In the genomic region with DNA sequence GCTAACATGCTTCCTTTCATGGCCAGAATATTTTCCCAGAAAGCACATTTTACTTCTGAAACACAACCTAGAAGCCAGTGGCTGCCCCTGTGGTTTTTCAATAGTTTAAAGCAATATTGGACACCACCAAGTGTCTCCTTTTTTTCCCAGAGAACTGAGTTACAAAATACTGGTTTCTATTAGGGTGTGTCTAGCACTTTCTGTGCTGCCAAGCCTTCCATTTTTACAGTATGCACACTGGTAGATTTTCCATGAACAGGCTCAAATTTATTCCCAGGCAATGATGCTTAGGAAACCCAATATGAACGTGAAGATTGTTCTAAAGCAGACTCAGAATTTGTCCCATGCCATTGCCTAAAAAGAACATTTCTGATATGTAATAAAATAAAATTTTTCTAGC, we compare ENCODE assay signal across 23 cellular contexts. TPM values are rescaled to one million over a fixed set of nuclear protein-coding genes. Genes with fewer than 3 reads are reported as not detected.
"Had no signal": no experiment of that assay in that cellular context is flagged by ENCODE, and none has a peak within 500 bp of the region (broad histone marks: within the 10 kb centered on the region; RNA-seq: fewer than 3 reads in every experiment).

No MANE protein-coding gene starts in this region.

- H2AFZ ChIP-seq: neural progenitor cell, parathyroid adenoma had no signal

- H3K9me3 ChIP-seq: esophagus squamous epithelium, left lung, right lobe of liver, stomach, thyroid gland, upper lobe of left lung had no signal

- ATAC-seq: left cardiac atrium; left lung; naive thymus-derived CD4-positive, alpha-beta T cell; right lobe of liver; stimulated activated effector memory CD8-positive, alpha-beta T cell treated with anti-CD3 and anti-CD28 coated beads, Interleukin-12 subunit alpha, Interleukin-12 subunit beta, amount 100 ng/mL, for 72 hours had no signal

- H3K4me1 Mint-ChIP-seq: naive thymus-derived CD4-positive, alpha-beta T cell; nephron; stimulated activated effector memory CD8-positive, alpha-beta T cell treated with anti-CD3 and anti-CD28 coated beads, Interleukin-12 subunit alpha, Interleukin-12 subunit beta, amount 100 ng/mL, for 72 hours had no signal

- H3K4me3 ChIP-seq: esophagus squamous epithelium, left lung, neural progenitor cell, right lobe of liver, stomach, thyroid gland, upper lobe of left lung had no signal

- H3K79me2 ChIP-seq: parathyroid adenoma had no signal

- H3K27ac Mint-ChIP-seq: dendritic cell treated with granulocyte-macrophage colony-stimulating factor and Interleukin-4, amounts not matched to agents 40 ng/mL and 50 ng/mL, for 4 days; endodermal cell; naive thymus-derived CD4-positive, alpha-beta T cell; nephron; neural progenitor cell; progenitor cell of endocrine pancreas; stimulated activated effector memory CD8-positive, alpha-beta T cell treated with anti-CD3 and anti-CD28 coated beads, Interleukin-12 subunit alpha, Interleukin-12 subunit beta, amount 100 ng/mL, for 72 hours had no signal

- H3K4me2 ChIP-seq: neural progenitor cell had no signal

- DNase-seq: effector CD8-positive, alpha-beta T cell; endodermal cell; esophagus squamous epithelium; head of caudate nucleus; left cardiac atrium; left lung; mesendoderm; midbrain; naive thymus-derived CD4-positive, alpha-beta T cell; right lobe of liver; stimulated activated CD4-positive, alpha-beta T cell treated with anti-CD3 and anti-CD28 coated beads, Interleukin-2, amount 100 ng/mL, for 24 hours; stimulated activated CD4-positive, alpha-beta T cell treated with anti-CD3 and anti-CD28 coated beads, Interleukin-4, amount 100 ng/mL, for 24 hours; stimulated activated naive CD4-positive, alpha-beta T cell treated with Interleukin-2 at 50 U/mL for 16 hours; stomach; thyroid gland; upper lobe of left lung had no signal

- H3K4me1 ChIP-seq: neural progenitor cell, parathyroid adenoma, right lobe of liver, thyroid gland, upper lobe of left lung had no signal

- H3K27me3 ChIP-seq: esophagus squamous epithelium, right lobe of liver, thyroid gland, upper lobe of left lung had no signal

- H3K9me3 Mint-ChIP-seq: dendritic cell treated with granulocyte-macrophage colony-stimulating factor and Interleukin-4, amounts not matched to agents 40 ng/mL and 50 ng/mL, for 4 days; endodermal cell; naive thymus-derived CD4-positive, alpha-beta T cell; nephron; neural progenitor cell; stimulated activated effector memory CD8-positive, alpha-beta T cell treated with anti-CD3 and anti-CD28 coated beads, Interleukin-12 subunit alpha, Interleukin-12 subunit beta, amount 100 ng/mL, for 72 hours had no signal

- H3K4me3 Mint-ChIP-seq: dendritic cell treated with granulocyte-macrophage colony-stimulating factor and Interleukin-4, amounts not matched to agents 40 ng/mL and 50 ng/mL, for 4 days; endodermal cell; naive thymus-derived CD4-positive, alpha-beta T cell; nephron; neural progenitor cell; stimulated activated effector memory CD8-positive, alpha-beta T cell treated with anti-CD3 and anti-CD28 coated beads, Interleukin-12 subunit alpha, Interleukin-12 subunit beta, amount 100 ng/mL, for 72 hours had no signal

- H3K27ac ChIP-seq: left lung, neural progenitor cell, parathyroid adenoma, right lobe of liver, stomach, thyroid gland, upper lobe of left lung had no signal

- H3K9ac ChIP-seq: neural progenitor cell, parathyroid adenoma had no signal

- H3K36me3 ChIP-seq: left lung, neural progenitor cell, right lobe of liver, stomach, thyroid gland, upper lobe of left lung had no signal

- H3K36me3 Mint-ChIP-seq: naive thymus-derived CD4-positive, alpha-beta T cell; neural progenitor cell; stimulated activated effector memory CD8-positive, alpha-beta T cell treated with anti-CD3 and anti-CD28 coated beads, Interleukin-12 subunit alpha, Interleukin-12 subunit beta, amount 100 ng/mL, for 72 hours had no signal

RNA-seq across cellular contexts. Expression of gene TNFAIP8L3, which starts 7.2 kb away (rescaled TPM):
- total RNA-seq: epithelial cell of proximal tubule; naive thymus-derived CD4-positive, alpha-beta T cell; progenitor cell of endocrine pancreas had no signal
- polyA plus RNA-seq: naive thymus-derived CD4-positive, alpha-beta T cell had no signal
